In the genomic region with DNA sequence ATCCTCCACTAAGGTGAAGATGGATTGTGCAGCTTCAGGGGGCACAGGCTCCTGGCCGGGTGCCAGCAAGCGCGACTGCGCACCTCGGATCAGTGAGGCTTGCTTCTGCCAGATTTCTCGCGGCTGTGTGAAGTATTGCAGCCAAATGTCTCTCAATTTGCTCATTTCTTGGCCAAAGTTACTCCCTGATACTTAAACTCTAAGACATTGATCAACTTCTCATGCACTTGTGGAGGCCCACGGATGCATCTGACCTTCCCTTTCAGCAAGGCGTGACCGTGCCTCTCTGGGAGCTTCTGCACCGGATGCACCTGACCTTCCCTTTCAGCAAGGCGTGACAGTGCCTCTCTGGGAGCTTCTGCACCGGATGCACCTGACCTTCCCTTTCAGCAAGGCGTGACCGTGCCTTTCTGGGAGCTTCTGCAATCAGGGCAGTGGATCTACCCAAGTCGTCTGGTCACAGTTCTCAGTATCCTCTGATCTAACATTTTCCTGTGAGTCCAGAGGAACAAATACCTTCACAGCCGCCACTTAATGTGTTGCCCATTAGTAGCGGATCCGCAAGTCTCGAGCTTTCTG, we compare ENCODE assay signal across 10 cellular contexts.
DNase-seq lines count a peak whose midpoint lies in the region; ATAC-seq, FAIRE-seq and TF ChIP-seq lines count a peak whose summit lies in the region.
"Had no signal": no experiment of that assay in that cellular context is flagged by ENCODE, and none has a peak within 500 bp of the region (broad histone marks: within the 10 kb centered on the region; RNA-seq: fewer than 3 reads in every experiment).

No MANE protein-coding gene starts in this region.

- no peak overlapping the region for H2AFZ ChIP-seq in K562 (ENCODE audit: low read depth, low read length)

- no peaks in the 10 kb centered on the region for H3K9me3 ChIP-seq in K562 (replicated peaks; ENCODE audit: control insufficient read depth, insufficient read depth, low read depth, low read length)
- H3K9me3 ChIP-seq in Caco-2: no peaks in the 10 kb centered on the region
- no peaks in the 10 kb centered on the region for H3K9me3 ChIP-seq in CD4-positive, alpha-beta T cell (ENCODE audit: control insufficient read depth, low read length)

- no peak overlapping the region for H3K4me3 ChIP-seq in K562
- H3K4me3 ChIP-seq in Caco-2 (ENCODE audit: low read depth, low read length): no peak overlapping the region

- WGBS in K562 (ENCODE audit: insufficient coverage, low coverage, missing lambda C conversion rate): under 1% methylated on average over 20 of the region's 20 CpGs

- in situ Hi-C loops in K562 (cut with MboI): no loop called here

- no peak for TF ChIP-seq EP300 in K562 (IDR thresholded peaks at IDR 0.05; ENCODE audit: low read length)

- no peaks in the 10 kb centered on the region for H3K36me3 Mint-ChIP-seq in Caco-2 (ENCODE audit: insufficient read depth, unreplicated experiment)
- no peaks in the 10 kb centered on the region for H3K36me3 Mint-ChIP-seq in CD4-positive, alpha-beta T cell (ENCODE audit: low read depth)

- no peaks in the 10 kb centered on the region for H3K79me2 ChIP-seq in K562 (ENCODE audit: control insufficient read depth, insufficient read depth, low read length)

- no peaks in the 10 kb centered on the region for H3K4me1 ChIP-seq in K562 (replicated peaks in 1 of 2; ENCODE audit: control insufficient read depth in 2 of 2, insufficient read depth in 2 of 2, low read length in 2 of 2)
- H3K4me1 ChIP-seq in Caco-2: no peaks in the 10 kb centered on the region

- BruUV-seq in K562 (replicated peaks; lab: Mats Ljungman, UMichigan): no TSS peak
- BruUV-seq in Caco-2 (replicated peaks; lab: Mats Ljungman, UMichigan): no TSS peak

- H3K27me3 Mint-ChIP-seq in Caco-2 (ENCODE audit: insufficient read depth, unreplicated experiment): peaks cover 34% of the 10 kb centered on the region
- H3K27me3 Mint-ChIP-seq in CD4-positive, alpha-beta T cell: peaks cover 3% of the 10 kb centered on the region

- no peak overlapping the region for H3K4me2 ChIP-seq in K562 (ENCODE audit: insufficient read depth, low read length)

- ATAC-seq in GM18499 (IDR thresholded peaks at IDR 0.05; ENCODE audit: insufficient read depth, unreplicated experiment) (peak; percentile 96), GM21367 (IDR thresholded peaks at IDR 0.05; ENCODE audit: unreplicated experiment) (peak; percentile 97), HG03135 (IDR thresholded peaks at IDR 0.05; ENCODE audit: unreplicated experiment) (peak; percentile 90), K562 (no peak)
- no peak for ATAC-seq in CD4-positive, alpha-beta T cell (ENCODE audit: poor library complexity)

- FAIRE-seq in K562 (lab: Jason Lieb, UNC): no peak

- intact Hi-C loops in K562 (cut with micrococcal nuclease): no loop called here
- intact Hi-C loops in Caco-2 (cut with micrococcal nuclease; ENCODE audit: unreplicated experiment): no loop called here
- intact Hi-C loops in CD4-positive, alpha-beta T cell (cut with DNase I, micrococcal nuclease): no loop called here

- no peaks in the 10 kb centered on the region for H3K36me3 ChIP-seq in K562 (ENCODE audit: control insufficient read depth, insufficient read depth, low read length)
- H3K36me3 ChIP-seq in Caco-2 (ENCODE audit: control insufficient read depth, insufficient read depth, low read length): no peaks in the 10 kb centered on the region

- H3K27me3 ChIP-seq in K562 (ENCODE audit: control insufficient read depth in 2 of 2, insufficient read depth in 2 of 2, low read length in 2 of 2) (peaks cover 0 to 13% of the 10 kb centered on the region in 2 experiments; a peak in 2 of 5 replicates), Caco-2 (replicated peaks; ENCODE audit: control insufficient read depth, insufficient read depth, low read length) (no peaks in the 10 kb centered on the region)
- H3K27me3 ChIP-seq in CD4-positive, alpha-beta T cell (ENCODE audit: control insufficient read depth, insufficient read depth, low read length): no peaks in the 10 kb centered on the region

- no peak overlapping the region for H3K9ac ChIP-seq in K562 (ENCODE audit: insufficient read depth in 1 of 2, low read depth in 2 of 2, low read length in 2 of 2)

- H3K4me3 Mint-ChIP-seq in Caco-2 (ENCODE audit: unreplicated experiment): no peak overlapping the region
- no peak overlapping the region for H3K4me3 Mint-ChIP-seq in CD4-positive, alpha-beta T cell
- H3K4me3 Mint-ChIP-seq: activated naive CD4-positive, alpha-beta T cell treated with anti-CD3 and anti-CD28 coated beads for 36 hours had no signal

- DNase-seq in K562 (ENCODE audit: extremely low read depth in 1 of 4, low spot score in 3 of 4) (no peak), Caco-2 (no peak), NCI-H2081 treated with DMSO at 0.1 percent for 48 hours (lab: John Stamatoyannopoulos, UW) (no peak)
- DNase-seq in activated naive CD4-positive, alpha-beta T cell treated with Interleukin-2 at 50 U/mL for 16 hours: no peak
- no peak for DNase-seq in CD4-positive, alpha-beta T cell
- DNase-seq: activated naive CD4-positive, alpha-beta T cell treated with anti-CD3 and anti-CD28 coated beads for 36 hours; mesendoderm had no signal

- H3K27ac Mint-ChIP-seq in Caco-2 (ENCODE audit: unreplicated experiment): no peak overlapping the region
- no peak overlapping the region for H3K27ac Mint-ChIP-seq in CD4-positive, alpha-beta T cell
- H3K27ac Mint-ChIP-seq: activated naive CD4-positive, alpha-beta T cell treated with anti-CD3 and anti-CD28 coated beads for 36 hours had no signal

- TF ChIP-seq CTCF in K562 (IDR thresholded peaks at IDR 0.05 in 2 of 3, conservative IDR thresholded peaks at IDR 0.05 in 1 of 3; ENCODE audit: insufficient read depth in 2 of 3, low read depth in 1 of 3, low read length in 3 of 3) (no peak), Caco-2 (IDR thresholded peaks at IDR 0.05; ENCODE audit: insufficient read depth in 1 of 2, low read depth in 1 of 2, low read length in 1 of 2, severe bottlenecking in 1 of 2, unreplicated experiment in 1 of 2) (no peak)
- TF ChIP-seq CTCF in CD4-positive, alpha-beta T cell (IDR thresholded peaks at IDR 0.05): no peak

- TF ChIP-seq RAD21 in K562 (CRISPR knock-in tag; conservative IDR thresholded peaks at IDR 0.05 in 1 of 2, IDR thresholded peaks at IDR 0.05 in 1 of 2): no peak

- H3K4me1 Mint-ChIP-seq in Caco-2 (ENCODE audit: low read depth, unreplicated experiment): no peaks in the 10 kb centered on the region
- no peaks in the 10 kb centered on the region for H3K4me1 Mint-ChIP-seq in CD4-positive, alpha-beta T cell (ENCODE audit: low read depth)

- H3K9me1 ChIP-seq in K562 (ENCODE audit: control insufficient read depth, insufficient read depth, low read length): peaks cover 5% of the 10 kb centered on the region

- no peak for TF ChIP-seq POLR2A in K562 (conservative IDR thresholded peaks at IDR 0.05)

- H4K20me1 ChIP-seq in K562 (replicated peaks; ENCODE audit: control insufficient read depth, insufficient read depth, low read length): no peaks in the 10 kb centered on the region

- POLR2A ChIA-PET in K562 (lab: Yijun Ruan, JAX) (no interaction called here), Caco-2 (lab: Charles Lee) (no interaction called here)
- POLR2A ChIA-PET in CD4-positive, alpha-beta T cell (lab: Charles Lee): no interaction called here

- no peaks in the 10 kb centered on the region for H3K9me3 Mint-ChIP-seq in Caco-2 (ENCODE audit: unreplicated experiment)
- H3K9me3 Mint-ChIP-seq in CD4-positive, alpha-beta T cell: no peaks in the 10 kb centered on the region
- H3K9me3 Mint-ChIP-seq: activated naive CD4-positive, alpha-beta T cell treated with anti-CD3 and anti-CD28 coated beads for 36 hours had no signal

- H3K27ac ChIP-seq in K562 (ENCODE audit: extremely low read depth, low read depth, low read length): no peak overlapping the region
- no peak overlapping the region for H3K27ac ChIP-seq in CD4-positive, alpha-beta T cell (ENCODE audit: low read depth, low read length)

- CTCF ChIA-PET in K562 (lab: Yijun Ruan, JAX; ENCODE audit: low intra/inter-chr PET ratio) (no interaction called here), Caco-2 (lab: Charles Lee) (no interaction called here)
- CTCF ChIA-PET in CD4-positive, alpha-beta T cell (lab: Charles Lee): no interaction called here

TF ChIP-seq in K562, 482 proteins besides CTCF, POLR2A, EP300 and RAD21:
- TF ChIP-seq HNRNPUL1 (IDR thresholded peaks at IDR 0.05; ENCODE audit: low read length) (no peak), PHF8 (IDR thresholded peaks at IDR 0.05; ENCODE audit: borderline replicate concordance, low read length) (0 out of 2 replicates have a peak, but pooled peaks have one; percentile 13), NFIC (IDR thresholded peaks at IDR 0.05) (peak; percentile 82), NFIX (CRISPR knock-in tag; IDR thresholded peaks at IDR 0.05; ENCODE audit: low read depth) (peak; percentile 37; the same call in 1 of the 2 replicates), ZNF778 (CRISPR knock-in tag; IDR thresholded peaks at IDR 0.05) (no peak)
- TF ChIP-seq, protein P1, sequence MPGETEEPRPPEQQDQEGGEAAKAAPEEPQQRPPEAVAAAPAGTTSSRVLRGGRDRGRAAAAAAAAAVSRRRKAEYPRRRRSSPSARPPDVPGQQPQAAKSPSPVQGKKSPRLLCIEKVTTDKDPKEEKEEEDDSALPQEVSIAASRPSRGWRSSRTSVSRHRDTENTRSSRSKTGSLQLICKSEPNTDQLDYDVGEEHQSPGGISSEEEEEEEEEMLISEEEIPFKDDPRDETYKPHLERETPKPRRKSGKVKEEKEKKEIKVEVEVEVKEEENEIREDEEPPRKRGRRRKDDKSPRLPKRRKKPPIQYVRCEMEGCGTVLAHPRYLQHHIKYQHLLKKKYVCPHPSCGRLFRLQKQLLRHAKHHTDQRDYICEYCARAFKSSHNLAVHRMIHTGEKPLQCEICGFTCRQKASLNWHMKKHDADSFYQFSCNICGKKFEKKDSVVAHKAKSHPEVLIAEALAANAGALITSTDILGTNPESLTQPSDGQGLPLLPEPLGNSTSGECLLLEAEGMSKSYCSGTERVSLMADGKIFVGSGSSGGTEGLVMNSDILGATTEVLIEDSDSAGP (CRISPR knock-in tag; IDR thresholded peaks at IDR 0.05): no peak

Comparison
In these comparisons a context has a peak if more than half of its experiments do, and no peak if none do; other contexts are left out.
1. ATAC-seq: peak in GM18499 (single experiment), GM21367 (single experiment) and HG03135 (single experiment); none in K562 (single experiment) and CD4-positive, alpha-beta T cell (single experiment).